Comparison of ENCODE assay signal across 11 cellular contexts in the genomic region with DNA sequence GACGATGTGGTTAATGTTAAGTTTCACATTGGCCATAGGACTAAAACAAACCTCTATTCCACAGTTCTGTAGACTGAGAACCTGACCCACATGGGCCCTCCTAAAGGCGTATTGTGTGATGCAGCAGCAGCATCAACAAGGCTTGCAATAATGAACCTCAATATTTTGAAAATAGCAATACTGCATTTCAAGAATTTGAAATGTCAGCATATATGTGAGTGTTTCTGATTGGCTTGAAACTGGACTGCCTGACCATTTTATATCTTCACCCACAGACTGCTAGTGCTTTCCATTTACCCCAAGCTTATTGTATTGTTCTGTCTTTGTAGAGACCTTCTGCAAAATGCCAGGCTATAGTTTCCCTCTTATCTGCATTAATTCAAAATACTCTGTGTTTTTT.
"Had no signal": no experiment of that assay in that cellular context is flagged by ENCODE, and none has a peak within 500 bp of the region (broad histone marks: within the 10 kb centered on the region; RNA-seq: fewer than 3 reads in every experiment).

No MANE protein-coding gene starts in this region.

- H3K4me1 ChIP-seq: HAP-1 had no signal

- H3K27ac ChIP-seq: GM23248 had no signal

- H3K4me2 ChIP-seq: GM23338 had no signal

- H3K4me3 ChIP-seq: GM23248, GM23338, HAP-1 had no signal

- H3K36me3 ChIP-seq: HAP-1 had no signal

- FAIRE-seq: H1, H54 had no signal

- H3K9ac ChIP-seq: GM23248 had no signal

- H3K9me3 ChIP-seq: HAP-1 had no signal

- H2AFZ ChIP-seq: GM23248, GM23338 had no signal

- ATAC-seq: GM23338, HCT116 had no signal

- DNase-seq: GM23248, GOT3, H7, H9, HCEC 1CT, HFFc6 had no signal
